19 cellular contexts compared by ENCODE assay signal in the genomic region with DNA sequence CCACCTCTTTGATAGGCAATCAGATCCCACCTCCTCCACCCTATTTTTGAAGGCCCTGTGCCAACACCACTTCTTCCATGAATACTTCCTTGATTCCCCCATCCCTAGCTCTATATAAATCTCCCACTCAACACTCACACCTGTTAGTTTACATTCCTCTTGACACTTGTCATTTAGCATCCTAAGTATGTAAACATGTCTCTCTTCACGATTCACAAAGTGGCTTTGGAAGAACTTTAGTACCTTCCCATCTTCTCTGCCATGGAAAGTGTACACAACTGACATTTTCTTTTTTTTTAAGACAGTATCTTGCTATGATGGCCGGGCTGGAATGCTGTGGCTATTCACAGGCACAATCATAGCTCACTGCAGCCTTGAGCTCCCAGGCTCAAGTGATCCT. TPM values are rescaled to one million over a fixed set of nuclear protein-coding genes. Genes with fewer than 3 reads are reported as not detected.
A peak's percentile ranks its signal among the peaks of the same experiment; 100 is the strongest.
DNase-seq lines count a peak whose midpoint lies in the region; ATAC-seq lines count a peak whose summit lies in the region.
"Had no signal": no experiment of that assay in that cellular context is flagged by ENCODE, and none has a peak within 500 bp of the region (broad histone marks: within the 10 kb centered on the region; RNA-seq: fewer than 3 reads in every experiment).

No MANE protein-coding gene starts in this region.

- H3K27me3 Mint-ChIP-seq in CD8-positive, alpha-beta memory T cell, result no peaks in the 10 kb centered on the region
- no peaks in the 10 kb centered on the region for H3K27me3 Mint-ChIP-seq in activated T-helper 17 cell treated with anti-CD3 and anti-CD28 coated beads, Interleukin-2, amount 50 U/mL, for 72 hours
- H3K27me3 Mint-ChIP-seq in naive thymus-derived CD8-positive, alpha-beta T cell, result no peaks in the 10 kb centered on the region

- POLR2A ChIA-PET in CD8-positive, alpha-beta memory T cell (lab: Charles Lee), result no interaction called here
- POLR2A ChIA-PET in naive thymus-derived CD8-positive, alpha-beta T cell (lab: Charles Lee), result no interaction called here

- peak overlapping the region in 6 of 7 donors; percentile 1 to 71 (median 62) for H3K4me3 Mint-ChIP-seq in CD8-positive, alpha-beta memory T cell
- peak overlapping the region; percentile 38 for H3K4me3 Mint-ChIP-seq in activated T-helper 17 cell treated with anti-CD3 and anti-CD28 coated beads, Interleukin-2, amount 50 U/mL, for 72 hours
- H3K4me3 Mint-ChIP-seq in naive thymus-derived CD8-positive, alpha-beta T cell, result peak overlapping the region in 8 of 10 donors; percentile 0 to 74 (median 27)

- no peaks in the 10 kb centered on the region for H3K9me3 Mint-ChIP-seq in CD8-positive, alpha-beta memory T cell
- peaks cover 4% of the 10 kb centered on the region for H3K9me3 Mint-ChIP-seq in activated T-helper 17 cell treated with anti-CD3 and anti-CD28 coated beads, Interleukin-2, amount 50 U/mL, for 72 hours
- peaks cover 0 to 6% (median 0%) of the 10 kb centered on the region in 9 donors for H3K9me3 Mint-ChIP-seq in naive thymus-derived CD8-positive, alpha-beta T cell

- H3K27ac Mint-ChIP-seq in CD8-positive, alpha-beta memory T cell, result peak overlapping the region in 1 of 8 donors; percentile 58
- no peak overlapping the region for H3K27ac Mint-ChIP-seq in activated T-helper 17 cell treated with anti-CD3 and anti-CD28 coated beads, Interleukin-2, amount 50 U/mL, for 72 hours
- peak overlapping the region in 5 of 10 donors; percentile 3 to 81 (median 61) for H3K27ac Mint-ChIP-seq in naive thymus-derived CD8-positive, alpha-beta T cell

- H3K36me3 Mint-ChIP-seq in CD8-positive, alpha-beta memory T cell, result peaks cover 0 to 5% (median 0%) of the 10 kb centered on the region in 3 donors
- H3K36me3 Mint-ChIP-seq in activated T-helper 17 cell treated with anti-CD3 and anti-CD28 coated beads, Interleukin-2, amount 50 U/mL, for 72 hours (ENCODE audit: low read depth), result no peaks in the 10 kb centered on the region
- no peaks in the 10 kb centered on the region for H3K36me3 Mint-ChIP-seq in naive thymus-derived CD8-positive, alpha-beta T cell

- no peak overlapping the region for H3K4me3 ChIP-seq in CD8-positive, alpha-beta memory T cell (ENCODE audit: low read length)
- H3K4me3 ChIP-seq: A549, SK-N-MC had no signal

- H3K27ac ChIP-seq in CD8-positive, alpha-beta memory T cell (ENCODE audit: low read depth, low read length), result no peak overlapping the region
- H3K27ac ChIP-seq: A549, C4-2B, SK-N-MC had no signal

- CTCF ChIA-PET in CD8-positive, alpha-beta memory T cell (lab: Charles Lee), result interaction anchor here (1.4 to 3.5 kb wide), 2 partner anchors 10 to 35 kb away, joined by 4 to 11 read pairs; no protein-coding TSS in a partner anchor

- peaks cover 19% of the 10 kb centered on the region for H3K4me1 ChIP-seq in CD8-positive, alpha-beta memory T cell (ENCODE audit: insufficient read depth, low read length)

- H3K9me3 ChIP-seq in CD8-positive, alpha-beta memory T cell (ENCODE audit: low read length), result no peaks in the 10 kb centered on the region

- H3K36me3 ChIP-seq in CD8-positive, alpha-beta memory T cell (ENCODE audit: insufficient read depth, low read length), result no peaks in the 10 kb centered on the region

- H3K4me1 Mint-ChIP-seq in CD8-positive, alpha-beta memory T cell, result peaks cover 27 to 34% (median 32%) of the 10 kb centered on the region in 3 donors
- peaks cover 14% of the 10 kb centered on the region for H3K4me1 Mint-ChIP-seq in activated T-helper 17 cell treated with anti-CD3 and anti-CD28 coated beads, Interleukin-2, amount 50 U/mL, for 72 hours
- peaks cover 25 to 55% (median 39%) of the 10 kb centered on the region in 4 donors for H3K4me1 Mint-ChIP-seq in naive thymus-derived CD8-positive, alpha-beta T cell

- DNase-seq in NCI-H510A treated with DMSO at 0.1 percent for 48 hours (lab: John Stamatoyannopoulos, UW) (peak; percentile 28), NCI-H510A (lab: John Stamatoyannopoulos, UW) (no peak), NCI-H1092 (lab: John Stamatoyannopoulos, UW) (no peak)
- no peak for DNase-seq in CD8-positive, alpha-beta memory T cell
- DNase-seq in naive thymus-derived CD8-positive, alpha-beta T cell, result no peak
- DNase-seq: Calu3, GF-D8, GOT3, NCI-H1694, NCI-H69 had no signal

- H3K27me3 ChIP-seq in CD8-positive, alpha-beta memory T cell (ENCODE audit: insufficient read depth, low read length, poor library complexity, severe bottlenecking), result no peaks in the 10 kb centered on the region

- ATAC-seq in activated T-helper 17 cell treated with anti-CD3 and anti-CD28 coated beads, Interleukin-2, amount 50 U/mL, for 72 hours (replicated peaks), result no peak
- ATAC-seq in naive thymus-derived CD8-positive, alpha-beta T cell, result no peak
- no peak for ATAC-seq in GM19395 (IDR thresholded peaks at IDR 0.05; ENCODE audit: unreplicated experiment)
- ATAC-seq in GM21576 (IDR thresholded peaks at IDR 0.05; ENCODE audit: unreplicated experiment), result no peak
- ATAC-seq: A549, Panc1, Right ventricle myocardium inferior had no signal

RNA-seq across cellular contexts. Expression of a gene that starts 1.5 kb away (rescaled TPM):
- 10 to 100 TPM; 30.0 to 31.1 TPM for total RNA-seq in CD8-positive, alpha-beta memory T cell
- polyA plus RNA-seq in CD8-positive, alpha-beta memory T cell, result 56.1 TPM
- total RNA-seq in activated T-helper 17 cell treated with anti-CD3 and anti-CD28 coated beads, Interleukin-2, amount 50 U/mL, for 72 hours, result 10 to 100 TPM; 10.2 to 28.0 TPM
- total RNA-seq in naive thymus-derived CD8-positive, alpha-beta T cell, result 10 to 100 TPM; 19.3 to 23.0 TPM
- polyA plus RNA-seq in naive thymus-derived CD8-positive, alpha-beta T cell, result 10 to 100 TPM; 51.2 to 78.9 (median 59.9) TPM

RNA-seq across cellular contexts. Expression of a gene that starts 20.2 kb away (rescaled TPM):
- total RNA-seq in CD8-positive, alpha-beta memory T cell, result not detected
- not detected for polyA plus RNA-seq in CD8-positive, alpha-beta memory T cell
- total RNA-seq in activated T-helper 17 cell treated with anti-CD3 and anti-CD28 coated beads, Interleukin-2, amount 50 U/mL, for 72 hours, result not detected
- not detected for total RNA-seq in naive thymus-derived CD8-positive, alpha-beta T cell
- polyA plus RNA-seq in naive thymus-derived CD8-positive, alpha-beta T cell, result not detected
- total RNA-seq: Calu3, HT1080, Right ventricle myocardium inferior had no signal
- polyA plus RNA-seq: A549 had no signal
